In genomic region chr3:150365132-150365604, GRCh38 we compare ENCODE assay signal across 1 cellular context.
TF ChIP-seq lines count a peak whose summit lies in the region.

No MANE protein-coding gene starts in this region.

TF ChIP-seq in H1, 55 proteins besides CTCF, POLR2A, EP300 and RAD21 (continued from another document):
- TF ChIP-seq ATF2 (IDR thresholded peaks at IDR 0.05; ENCODE audit: low read length), result no peak
- TF ChIP-seq RXRA (IDR thresholded peaks at IDR 0.05; ENCODE audit: insufficient read depth, low read depth, low read length), result no peak
- TF ChIP-seq NRF1 (IDR thresholded peaks at IDR 0.05; ENCODE audit: low read depth, low read length), result no peak
- TF ChIP-seq FOSL1 (IDR thresholded peaks at IDR 0.05; ENCODE audit: insufficient read depth, low read depth, low read length), result no peak
